In genomic region chr3:63514678-63515077, GRCh38 we compare ENCODE assay signal across 27 cellular contexts.
"Had no signal": no experiment of that assay in that cellular context is flagged by ENCODE, and none has a peak within 500 bp of the region (broad histone marks: within the 10 kb centered on the region; RNA-seq: fewer than 3 reads in every experiment).

No MANE protein-coding gene starts in this region.

- H3K4me1 ChIP-seq: pancreas, prostate gland, right lobe of liver, sigmoid colon, stomach, thyroid gland, tibial nerve, upper lobe of left lung, vagina had no signal

- FAIRE-seq: pancreas, small intestine, urothelium cell line had no signal

- H3K27me3 ChIP-seq: neutrophil, pancreas, right lobe of liver, sigmoid colon, stomach, thyroid gland, tibial nerve, upper lobe of left lung, vagina had no signal

- DNase-seq: naive thymus-derived CD8-positive, alpha-beta T cell; nephron progenitor cell; nucleus accumbens; pancreas; retina; right cardiac atrium; right lobe of liver; sigmoid colon; small intestine; stimulated activated CD4-positive, alpha-beta T cell treated with anti-CD3 and anti-CD28 coated beads, Interleukin-15, amount 100 ng/mL, for 24 hours; stimulated activated CD4-positive, alpha-beta T cell treated with anti-CD3 and anti-CD28 coated beads, Interleukin-2, amount 100 ng/mL, for 24 hours; stimulated activated CD4-positive, alpha-beta T cell treated with anti-CD3 and anti-CD28 coated beads, Interleukin-2, amount 100 ng/mL, for 48 hours; stimulated activated CD4-positive, alpha-beta T cell treated with anti-CD3 and anti-CD28 coated beads, Interleukin-4, amount 100 ng/mL, for 24 hours; stimulated activated naive B cell treated with anti-CD40 and anti-IgM and Interleukin-4, amounts not matched to agents 10 μg/mL and 1 μg/mL and 100 μg/mL, for 72 hours; stimulated activated naive CD4-positive, alpha-beta T cell treated with Interleukin-2 at 50 U/mL for 16 hours; stomach; thyroid gland; trophoblast cell; upper lobe of left lung had no signal

- H3K4me3 ChIP-seq: pancreas, prostate gland, right lobe of liver, sigmoid colon, stomach, thoracic aorta, thyroid gland, tibial nerve, upper lobe of left lung, vagina had no signal

- H3K9me3 ChIP-seq: neutrophil, pancreas, prostate gland, right lobe of liver, sigmoid colon, stomach, thoracic aorta, thyroid gland, tibial nerve, upper lobe of left lung, vagina had no signal

- ATAC-seq: naive thymus-derived CD8-positive, alpha-beta T cell; natural killer cell treated with Interleukin-12 subunit alpha and Interleukin-12 subunit beta and Interleukin-15 and Interleukin-18, amount 100 ng/mL, for 72 hours; pancreas; right lobe of liver; stimulated activated effector memory CD8-positive, alpha-beta T cell treated with anti-CD3 and anti-CD28 coated beads, Interleukin-12 subunit alpha, Interleukin-12 subunit beta, amount 100 ng/mL, for 72 hours; stimulated activated naive B cell treated with anti-CD40 and anti-IgM and Interleukin-4, amounts not matched to agents 10 μg/mL and 1 μg/mL and 100 μg/mL, for 72 hours had no signal

- H3K36me3 ChIP-seq: neutrophil, pancreas, prostate gland, right lobe of liver, sigmoid colon, stomach, thoracic aorta, thyroid gland, tibial nerve, upper lobe of left lung, vagina had no signal

- H3K27ac ChIP-seq: neutrophil, pancreas, prostate gland, right lobe of liver, sigmoid colon, stomach, thoracic aorta, thyroid gland, tibial nerve, upper lobe of left lung, vagina had no signal
